Comparison of ENCODE assay signal across 20 cellular contexts in the genomic region with DNA sequence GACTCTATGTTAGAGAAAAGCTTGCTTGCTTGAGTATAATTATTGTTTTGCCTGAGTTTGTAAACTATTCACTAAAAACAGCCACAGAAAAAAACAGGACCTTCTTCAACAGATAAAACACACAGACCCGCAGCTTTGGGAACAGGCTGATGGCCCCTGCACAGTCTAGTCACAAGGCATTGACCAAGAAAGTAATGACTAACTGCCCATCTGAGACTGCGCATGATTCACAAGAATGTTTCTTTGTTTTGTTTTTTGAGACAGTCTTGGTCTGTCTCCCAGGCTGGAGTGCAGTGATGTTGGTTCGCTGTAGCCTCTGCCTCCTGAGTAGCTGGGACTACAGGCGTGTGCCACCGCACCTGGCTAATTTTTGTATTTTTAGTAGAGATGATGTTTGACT. TPM values are rescaled to one million over a fixed set of nuclear protein-coding genes. Genes with fewer than 3 reads are reported as not detected.
DNase-seq lines count a peak whose midpoint lies in the region; ATAC-seq and TF ChIP-seq lines count a peak whose summit lies in the region.
"Had no signal": no experiment of that assay in that cellular context is flagged by ENCODE, and none has a peak within 500 bp of the region (broad histone marks: within the 10 kb centered on the region; RNA-seq: fewer than 3 reads in every experiment).

No MANE protein-coding gene starts in this region.

- H3K27ac ChIP-seq in OCI-LY7 (ENCODE audit: low read depth, low read length, poor library complexity, severe bottlenecking) (no peak overlapping the region), endodermal cell (ENCODE audit: low read depth, low read length) (no peak overlapping the region), psoas muscle (peak overlapping the region; percentile 100), coronary artery (no peak overlapping the region)
- H3K27ac ChIP-seq: C4-2B, cardiac muscle cell, dorsolateral prefrontal cortex had no signal

- H3K4me3 ChIP-seq in OCI-LY7 (ENCODE audit: low read depth, low read length, poor library complexity, severe bottlenecking), result no peak overlapping the region
- H3K4me3 ChIP-seq in endodermal cell (ENCODE audit: low read length), result peak overlapping the region; percentile 99
- H3K4me3 ChIP-seq in psoas muscle, result peak overlapping the region; percentile 11
- no peak overlapping the region for H3K4me3 ChIP-seq in coronary artery
- H3K4me3 ChIP-seq: cardiac muscle cell, dorsolateral prefrontal cortex had no signal

- H3K4me1 ChIP-seq in OCI-LY7 (ENCODE audit: insufficient read depth, low read length, poor library complexity, severe bottlenecking), result peaks cover 30% of the 10 kb centered on the region
- H3K4me1 ChIP-seq in endodermal cell (ENCODE audit: control insufficient read depth, insufficient read depth, low read length), result peaks cover 6% of the 10 kb centered on the region
- H3K4me1 ChIP-seq in psoas muscle, result peaks cover 36% of the 10 kb centered on the region

- H3K36me3 ChIP-seq in OCI-LY7 (ENCODE audit: insufficient read depth, low read length) (peaks cover 42% of the 10 kb centered on the region), endodermal cell (ENCODE audit: control insufficient read depth, insufficient read depth, low read length) (peaks cover 57% of the 10 kb centered on the region), psoas muscle (ENCODE audit: insufficient read depth in 1 of 2, low read depth in 1 of 2) (no peaks in the 10 kb centered on the region)
- H3K36me3 ChIP-seq: cardiac muscle cell had no signal

- DNase-seq in activated naive CD4-positive, alpha-beta T cell treated with anti-CD3 and anti-CD28 coated beads, Interleukin-2, amount 50 U/mL, for 72 hours (ENCODE audit: low spot score in 2 of 2), result no peak
- no peak for DNase-seq in activated naive CD4-positive, alpha-beta T cell treated with Interleukin-2 at 50 U/mL for 16 hours
- DNase-seq in OCI-LY7 (ENCODE audit: low spot score) (no peak), endodermal cell (no peak), psoas muscle (no peak), RPMI8226 (no peak), coronary artery (ENCODE audit: low spot score) (no peak)
- no peak for DNase-seq in activated CD8-positive, alpha-beta memory T cell treated with anti-CD3 and anti-CD28 coated beads, Interleukin-2, amount 10 ng/mL, durations not matched to agents 7 days and 5 days
- DNase-seq: activated CD4-positive, alpha-beta T cell treated with anti-CD3 and anti-CD28 coated beads, Interleukin-2, amount 10 ng/mL, durations not matched to agents 24 days and 14 days; DMS53; dorsolateral prefrontal cortex; NCI-H1105; NCI-H2107; NCI-H510A treated with DMSO at 0.1 percent for 48 hours; stimulated activated CD4-positive, alpha-beta T cell treated with anti-CD3 and anti-CD28 coated beads, Interleukin-4, amount 100 ng/mL, for 4 hours had no signal

- peak overlapping the region; percentile 94 for H3K4me3 Mint-ChIP-seq in endodermal cell
- H3K4me3 Mint-ChIP-seq in activated CD8-positive, alpha-beta memory T cell treated with anti-CD3 and anti-CD28 coated beads, Interleukin-2, amount 10 ng/mL, durations not matched to agents 7 days and 5 days, result no peak overlapping the region

- no TSS peak for BruUV-seq in OCI-LY7 (replicated peaks; lab: Mats Ljungman, UMichigan)

- no peaks in the 10 kb centered on the region for H3K9me2 ChIP-seq in OCI-LY7 (ENCODE audit: insufficient read depth, low read length)

- H3K9me3 Mint-ChIP-seq in activated naive CD4-positive, alpha-beta T cell treated with anti-CD3 and anti-CD28 coated beads, Interleukin-2, amount 50 U/mL, for 72 hours, result no peaks in the 10 kb centered on the region
- H3K9me3 Mint-ChIP-seq in endodermal cell, result no peaks in the 10 kb centered on the region
- no peaks in the 10 kb centered on the region for H3K9me3 Mint-ChIP-seq in activated CD8-positive, alpha-beta memory T cell treated with anti-CD3 and anti-CD28 coated beads, Interleukin-2, amount 10 ng/mL, durations not matched to agents 7 days and 5 days (ENCODE audit: low read depth)
- H3K9me3 Mint-ChIP-seq: activated CD4-positive, alpha-beta T cell treated with anti-CD3 and anti-CD28 coated beads, Interleukin-2, amount 10 ng/mL, durations not matched to agents 24 days and 14 days had no signal

- peaks cover 41% of the 10 kb centered on the region for H3K4me1 Mint-ChIP-seq in endodermal cell
- H3K4me1 Mint-ChIP-seq in activated CD8-positive, alpha-beta memory T cell treated with anti-CD3 and anti-CD28 coated beads, Interleukin-2, amount 10 ng/mL, durations not matched to agents 7 days and 5 days, result peaks cover 48% of the 10 kb centered on the region

- no peaks in the 10 kb centered on the region for H3K27me3 ChIP-seq in endodermal cell (ENCODE audit: control insufficient read depth, insufficient read depth, low read length, poor library complexity, severe bottlenecking)
- H3K27me3 ChIP-seq in psoas muscle (ENCODE audit: insufficient read depth in 3 of 3, low read length in 2 of 3), result no peaks in the 10 kb centered on the region
- H3K27me3 ChIP-seq: cardiac muscle cell, dorsolateral prefrontal cortex had no signal

- H3K9ac ChIP-seq in endodermal cell (ENCODE audit: extremely low read depth, low read length, poor library complexity, severe bottlenecking), result no peak overlapping the region

- 0 out of 2 replicates have a peak overlapping the region, but pooled peaks have one; percentile 85 for H3K4me2 ChIP-seq in OCI-LY7 (ENCODE audit: low read length)

- H2AFZ ChIP-seq in OCI-LY7 (ENCODE audit: low read length), result no peak overlapping the region

- no peak for TF ChIP-seq CTCF in OCI-LY7 (conservative IDR thresholded peaks at IDR 0.05; ENCODE audit: low read length)
- TF ChIP-seq CTCF in endodermal cell (conservative IDR thresholded peaks at IDR 0.05), result no peak
- TF ChIP-seq CTCF in psoas muscle (IDR thresholded peaks at IDR 0.05), result no peak
- no peak for TF ChIP-seq CTCF in coronary artery (IDR thresholded peaks at IDR 0.05)

- CTCF ChIA-PET in OCI-LY7 (lab: Charles Lee; ENCODE audit: unreplicated experiment), result no interaction called here
- CTCF ChIA-PET in activated CD8-positive, alpha-beta memory T cell treated with anti-CD3 and anti-CD28 coated beads, Interleukin-2, amount 10 ng/mL, durations not matched to agents 7 days and 5 days (lab: Charles Lee), result interaction anchor here (0.7 to 3.1 kb wide), 4 partner anchors 16 to 122 kb away, joined by 3 to 21 read pairs (median 6); no protein-coding TSS in a partner anchor

- no peaks in the 10 kb centered on the region for H3K9me3 ChIP-seq in OCI-LY7 (ENCODE audit: low read length)
- no peaks in the 10 kb centered on the region for H3K9me3 ChIP-seq in endodermal cell (ENCODE audit: control insufficient read depth, low read length)
- no peaks in the 10 kb centered on the region for H3K9me3 ChIP-seq in psoas muscle

- WGBS in endodermal cell (ENCODE audit: insufficient coverage in 1 of 2, insufficient read length in 1 of 2), 2 experiments, result 50 to 76% methylated on average over 2 to 5 of the region's 5 CpGs
- 78 to 89% (median 82%) methylated on average over 5 of the region's 5 CpGs for WGBS in psoas muscle, 3 donors

- H3K27me3 Mint-ChIP-seq in endodermal cell (ENCODE audit: insufficient read depth), result no peaks in the 10 kb centered on the region
- no peaks in the 10 kb centered on the region for H3K27me3 Mint-ChIP-seq in activated CD8-positive, alpha-beta memory T cell treated with anti-CD3 and anti-CD28 coated beads, Interleukin-2, amount 10 ng/mL, durations not matched to agents 7 days and 5 days
- H3K27me3 Mint-ChIP-seq: activated CD4-positive, alpha-beta T cell treated with anti-CD3 and anti-CD28 coated beads, Interleukin-2, amount 10 ng/mL, durations not matched to agents 24 days and 14 days had no signal

- H3K36me3 Mint-ChIP-seq in activated naive CD4-positive, alpha-beta T cell treated with anti-CD3 and anti-CD28 coated beads, Interleukin-2, amount 50 U/mL, for 72 hours, result peaks cover 27 to 47% of the 10 kb centered on the region in 2 donors
- peaks cover 54% of the 10 kb centered on the region for H3K36me3 Mint-ChIP-seq in endodermal cell (ENCODE audit: low read depth)
- H3K36me3 Mint-ChIP-seq in activated CD8-positive, alpha-beta memory T cell treated with anti-CD3 and anti-CD28 coated beads, Interleukin-2, amount 10 ng/mL, durations not matched to agents 7 days and 5 days, result peaks cover 37% of the 10 kb centered on the region

- intact Hi-C loops in OCI-LY7 (cut with micrococcal nuclease; ENCODE audit: unreplicated experiment), result no loop called here
- intact Hi-C loops in psoas muscle (cut with DNase I), result no loop called here

- peaks cover 46% of the 10 kb centered on the region for H3K79me2 ChIP-seq in OCI-LY7 (ENCODE audit: insufficient read depth, low read depth, low read length)

- no peaks in the 10 kb centered on the region; the same call in 1 of the 2 replicates for H4K20me1 ChIP-seq in OCI-LY7 (ENCODE audit: insufficient read depth, low read length)

- POLR2A ChIA-PET in OCI-LY7 (lab: Charles Lee), result interaction anchor here (0.5 to 1.5 kb wide), 3 partner anchors 10 to 430 kb away, joined by 3 to 6 read pairs (median 3); no protein-coding TSS in a partner anchor

- H3K27ac Mint-ChIP-seq in activated naive CD4-positive, alpha-beta T cell treated with anti-CD3 and anti-CD28 coated beads, Interleukin-2, amount 50 U/mL, for 72 hours, result peak overlapping the region; percentile 25 to 26
- H3K27ac Mint-ChIP-seq in endodermal cell, result peak overlapping the region; percentile 71
- no peak overlapping the region for H3K27ac Mint-ChIP-seq in activated CD8-positive, alpha-beta memory T cell treated with anti-CD3 and anti-CD28 coated beads, Interleukin-2, amount 10 ng/mL, durations not matched to agents 7 days and 5 days
- H3K27ac Mint-ChIP-seq: activated CD4-positive, alpha-beta T cell treated with anti-CD3 and anti-CD28 coated beads, Interleukin-2, amount 10 ng/mL, durations not matched to agents 24 days and 14 days had no signal

- ATAC-seq in activated naive CD4-positive, alpha-beta T cell treated with anti-CD3 and anti-CD28 coated beads, Interleukin-2, amount 50 U/mL, for 72 hours, result no peak
- ATAC-seq in psoas muscle, result no peak
- ATAC-seq in activated CD8-positive, alpha-beta memory T cell treated with anti-CD3 and anti-CD28 coated beads, Interleukin-2, amount 10 ng/mL, durations not matched to agents 7 days and 5 days, result no peak

RNA-seq across cellular contexts. Expression of a gene that starts 2.8 kb away (rescaled TPM):
- total RNA-seq in activated naive CD4-positive, alpha-beta T cell treated with anti-CD3 and anti-CD28 coated beads, Interleukin-2, amount 50 U/mL, for 72 hours, result 1 to 10 TPM; 3.3 to 5.6 TPM
- 7.6 and 10.1 TPM in 2 replicates for total RNA-seq in OCI-LY7 (2014; rRNA removed; shearing (Covaris generic))
- total RNA-seq in OCI-LY7 (2022) (11.7 and 12.5 TPM in 2 replicates), endodermal cell (10 to 100 TPM; 19.2 to 19.6 TPM), psoas muscle (1 to 10 TPM; 5.2 to 6.8 (median 6.3) TPM)
- 12.0 TPM for polyA plus RNA-seq in endodermal cell (2013, experiment 1 of 2)
- polyA plus RNA-seq in endodermal cell (2013, experiment 2 of 2), result 11.8 TPM
- polyA plus RNA-seq in psoas muscle, result 1 to 10 TPM; 1.4 to 4.0 (median 1.5) TPM
- total RNA-seq in activated CD8-positive, alpha-beta memory T cell treated with anti-CD3 and anti-CD28 coated beads, Interleukin-2, amount 10 ng/mL, durations not matched to agents 7 days and 5 days, result 1 to 10 TPM; 3.2 to 3.9 TPM

RNA-seq across cellular contexts. Expression of a gene that starts 43.7 kb away (rescaled TPM):
- not detected for total RNA-seq in activated naive CD4-positive, alpha-beta T cell treated with anti-CD3 and anti-CD28 coated beads, Interleukin-2, amount 50 U/mL, for 72 hours
- total RNA-seq in OCI-LY7 (2014; rRNA removed; shearing (Covaris generic)), result not detected in 2 replicates
- total RNA-seq in OCI-LY7 (2022) (not detected in 2 replicates), endodermal cell (under 1 TPM in 1 of 2 donors, not detected in 1; 0.27 TPM), psoas muscle (under 1 TPM in 1 of 4 donors, not detected in 3; 0.58 TPM)
- polyA plus RNA-seq in endodermal cell (2013, experiment 1 of 2), result not detected
- polyA plus RNA-seq in endodermal cell (2013, experiment 2 of 2), result not detected
- polyA plus RNA-seq in psoas muscle, result under 1 TPM in 1 of 3 donors, not detected in 2; 0.09 TPM
- total RNA-seq in activated CD8-positive, alpha-beta memory T cell treated with anti-CD3 and anti-CD28 coated beads, Interleukin-2, amount 10 ng/mL, durations not matched to agents 7 days and 5 days, result not detected
- total RNA-seq: A673; activated CD4-positive, alpha-beta T cell treated with anti-CD3 and anti-CD28 coated beads, Interleukin-2, amount 10 ng/mL, durations not matched to agents 24 days and 14 days; glomerular endothelial cell; LHCN-M2 had no signal

Comparison
In these comparisons a context has a peak if more than half of its experiments do, and no peak if none do; other contexts are left out.
1. H3K4me3 ChIP-seq: peak in endodermal cell (single experiment) and psoas muscle (single experiment); none in OCI-LY7 (single experiment) and coronary artery (single experiment).